ENCODE assay signal across 26 cellular contexts in genomic region chr7:14697684-14698083, GRCh38.
"Had no signal": no experiment of that assay in that cellular context is flagged by ENCODE, and none has a peak within 500 bp of the region (broad histone marks: within the 10 kb centered on the region; RNA-seq: fewer than 3 reads in every experiment).

No MANE protein-coding gene starts in this region.

- H3K4me3 ChIP-seq: MG63 had no signal

- H3K9ac ChIP-seq: KMS-11 had no signal

- H3K36me3 ChIP-seq: MG63 had no signal

- DNase-seq: MG63, MM.1S, MV-4-11, NCI-H1048, NCI-H1092, NCI-H1092 treated with DMSO at 0.1 percent for 48 hours, NCI-H1105, NCI-H1105 treated with DMSO at 0.1 percent for 48 hours, NCI-H1417 treated with DMSO at 0.1 percent for 48 hours, NCI-H1436, NCI-H1436 treated with DMSO at 0.1 percent for 48 hours, NCI-H146, NCI-H187, NCI-H187 treated with DMSO at 0.1 percent for 48 hours, NCI-H1930, NCI-H2029, NCI-H2029 treated with DMSO at 0.1 percent for 48 hours, NCI-H2081 treated with DMSO at 0.1 percent for 48 hours, NCI-H2107, NCI-H2171, NCI-H2227 treated with DMSO at 0.1 percent for 48 hours, NCI-H226, NCI-H345, NCI-H510A, NCI-H510A treated with DMSO at 0.1 percent for 48 hours had no signal

- H3K4me2 ChIP-seq: KMS-11 had no signal

- H3K9me3 ChIP-seq: MG63 had no signal

- H3K27me3 ChIP-seq: MG63 had no signal

- H3K27ac ChIP-seq: KMS-11 had no signal
